In the genomic region with DNA sequence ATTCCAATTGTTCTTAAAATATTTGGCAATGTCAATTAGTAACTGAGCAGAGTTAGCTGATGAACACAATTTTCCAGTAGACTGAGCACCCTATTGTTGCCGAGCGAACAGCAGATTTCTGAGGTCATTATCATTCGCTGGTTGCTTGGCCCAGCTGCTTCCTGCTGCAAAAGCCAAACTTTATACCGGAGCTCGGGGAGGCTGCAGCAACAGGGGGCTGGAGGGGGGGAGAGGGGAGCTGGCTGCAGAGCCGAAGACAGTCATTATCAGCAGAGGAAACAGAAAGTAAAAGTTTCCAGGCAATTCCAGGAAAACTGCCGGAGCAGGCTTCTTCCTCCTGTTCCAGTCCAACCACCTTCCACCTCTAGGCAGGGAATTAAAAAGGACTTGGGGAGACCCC, we compare ENCODE assay signal across 1 cellular context.
TF ChIP-seq lines count a peak whose summit lies in the region.

No MANE protein-coding gene starts in this region.

TF ChIP-seq in GM23338, 12 proteins besides CTCF, POLR2A, EP300 and RAD21:
- TF ChIP-seq, protein P1, sequence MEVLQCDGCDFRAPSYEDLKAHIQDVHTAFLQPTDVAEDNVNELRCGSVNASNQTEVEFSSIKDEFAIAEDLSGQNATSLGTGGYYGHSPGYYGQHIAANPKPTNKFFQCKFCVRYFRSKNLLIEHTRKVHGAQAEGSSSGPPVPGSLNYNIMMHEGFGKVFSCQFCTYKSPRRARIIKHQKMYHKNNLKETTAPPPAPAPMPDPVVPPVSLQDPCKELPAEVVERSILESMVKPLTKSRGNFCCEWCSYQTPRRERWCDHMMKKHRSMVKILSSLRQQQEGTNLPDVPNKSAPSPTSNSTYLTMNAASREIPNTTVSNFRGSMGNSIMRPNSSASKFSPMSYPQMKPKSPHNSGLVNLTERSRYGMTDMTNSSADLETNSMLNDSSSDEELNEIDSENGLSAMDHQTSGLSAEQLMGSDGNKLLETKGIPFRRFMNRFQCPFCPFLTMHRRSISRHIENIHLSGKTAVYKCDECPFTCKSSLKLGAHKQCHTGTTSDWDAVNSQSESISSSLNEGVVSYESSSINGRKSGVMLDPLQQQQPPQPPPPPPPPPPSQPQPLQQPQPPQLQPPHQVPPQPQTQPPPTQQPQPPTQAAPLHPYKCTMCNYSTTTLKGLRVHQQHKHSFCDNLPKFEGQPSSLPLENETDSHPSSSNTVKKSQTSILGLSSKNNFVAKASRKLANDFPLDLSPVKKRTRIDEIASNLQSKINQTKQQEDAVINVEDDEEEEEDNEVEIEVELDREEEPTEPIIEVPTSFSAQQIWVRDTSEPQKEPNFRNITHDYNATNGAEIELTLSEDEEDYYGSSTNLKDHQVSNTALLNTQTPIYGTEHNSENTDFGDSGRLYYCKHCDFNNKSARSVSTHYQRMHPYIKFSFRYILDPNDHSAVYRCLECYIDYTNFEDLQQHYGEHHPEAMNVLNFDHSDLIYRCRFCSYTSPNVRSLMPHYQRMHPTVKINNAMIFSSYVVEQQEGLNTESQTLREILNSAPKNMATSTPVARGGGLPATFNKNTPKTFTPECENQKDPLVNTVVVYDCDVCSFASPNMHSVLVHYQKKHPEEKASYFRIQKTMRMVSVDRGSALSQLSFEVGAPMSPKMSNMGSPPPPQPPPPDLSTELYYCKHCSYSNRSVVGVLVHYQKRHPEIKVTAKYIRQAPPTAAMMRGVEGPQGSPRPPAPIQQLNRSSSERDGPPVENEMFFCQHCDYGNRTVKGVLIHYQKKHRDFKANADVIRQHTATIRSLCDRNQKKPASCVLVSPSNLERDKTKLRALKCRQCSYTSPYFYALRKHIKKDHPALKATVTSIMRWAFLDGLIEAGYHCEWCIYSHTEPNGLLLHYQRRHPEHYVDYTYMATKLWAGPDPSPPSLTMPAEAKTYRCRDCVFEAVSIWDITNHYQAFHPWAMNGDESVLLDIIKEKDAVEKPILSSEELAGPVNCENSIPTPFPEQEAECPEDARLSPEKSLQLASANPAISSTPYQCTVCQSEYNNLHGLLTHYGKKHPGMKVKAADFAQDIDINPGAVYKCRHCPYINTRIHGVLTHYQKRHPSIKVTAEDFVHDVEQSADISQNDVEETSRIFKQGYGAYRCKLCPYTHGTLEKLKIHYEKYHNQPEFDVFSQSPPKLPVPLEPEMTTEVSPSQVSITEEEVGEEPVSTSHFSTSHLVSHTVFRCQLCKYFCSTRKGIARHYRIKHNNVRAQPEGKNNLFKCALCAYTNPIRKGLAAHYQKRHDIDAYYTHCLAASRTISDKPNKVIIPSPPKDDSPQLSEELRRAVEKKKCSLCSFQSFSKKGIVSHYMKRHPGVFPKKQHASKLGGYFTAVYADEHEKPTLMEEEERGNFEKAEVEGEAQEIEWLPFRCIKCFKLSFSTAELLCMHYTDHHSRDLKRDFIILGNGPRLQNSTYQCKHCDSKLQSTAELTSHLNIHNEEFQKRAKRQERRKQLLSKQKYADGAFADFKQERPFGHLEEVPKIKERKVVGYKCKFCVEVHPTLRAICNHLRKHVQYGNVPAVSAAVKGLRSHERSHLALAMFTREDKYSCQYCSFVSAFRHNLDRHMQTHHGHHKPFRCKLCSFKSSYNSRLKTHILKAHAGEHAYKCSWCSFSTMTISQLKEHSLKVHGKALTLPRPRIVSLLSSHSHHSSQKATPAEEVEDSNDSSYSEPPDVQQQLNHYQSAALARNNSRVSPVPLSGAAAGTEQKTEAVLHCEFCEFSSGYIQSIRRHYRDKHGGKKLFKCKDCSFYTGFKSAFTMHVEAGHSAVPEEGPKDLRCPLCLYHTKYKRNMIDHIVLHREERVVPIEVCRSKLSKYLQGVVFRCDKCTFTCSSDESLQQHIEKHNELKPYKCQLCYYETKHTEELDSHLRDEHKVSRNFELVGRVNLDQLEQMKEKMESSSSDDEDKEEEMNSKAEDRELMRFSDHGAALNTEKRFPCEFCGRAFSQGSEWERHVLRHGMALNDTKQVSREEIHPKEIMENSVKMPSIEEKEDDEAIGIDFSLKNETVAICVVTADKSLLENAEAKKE (CRISPR knock-in tag; IDR thresholded peaks at IDR 0.05): no peak
- no peak for TF ChIP-seq CREB1 (CRISPR knock-in tag; IDR thresholded peaks at IDR 0.05; ENCODE audit: low read depth)
- no peak for TF ChIP-seq NANOG (IDR thresholded peaks at IDR 0.05; ENCODE audit: borderline replicate concordance)
- TF ChIP-seq ZNF331 (CRISPR knock-in tag; IDR thresholded peaks at IDR 0.05; ENCODE audit: low read depth): no peak
- TF ChIP-seq ZNF114 (CRISPR knock-in tag; IDR thresholded peaks at IDR 0.05): no peak
- TF ChIP-seq EZH2 (IDR thresholded peaks at IDR 0.05; ENCODE audit: low read depth, unreplicated experiment): no peak
- TF ChIP-seq EZH2phosphoT487 (IDR thresholded peaks at IDR 0.05; ENCODE audit: unreplicated experiment): no peak
- TF ChIP-seq STAT1 (IDR thresholded peaks at IDR 0.05; ENCODE audit: unreplicated experiment): no peak
- TF ChIP-seq JUNB (IDR thresholded peaks at IDR 0.05; ENCODE audit: unreplicated experiment): no peak
- no peak for TF ChIP-seq POLR2AphosphoS5 (IDR thresholded peaks at IDR 0.05; ENCODE audit: low read depth)
